10 cellular contexts compared by ENCODE assay signal in genomic region chr12:113461666-113462065, GRCh38. TPM values are rescaled to one million over a fixed set of nuclear protein-coding genes. Genes with fewer than 3 reads are reported as not detected.
A peak's percentile ranks its signal among the peaks of the same experiment; 100 is the strongest.
DNase-seq lines count a peak whose midpoint lies in the region; ATAC-seq and TF ChIP-seq lines count a peak whose summit lies in the region.
"Had no signal": no experiment of that assay in that cellular context is flagged by ENCODE, and none has a peak within 500 bp of the region (broad histone marks: within the 10 kb centered on the region; RNA-seq: fewer than 3 reads in every experiment).

No MANE protein-coding gene starts in this region.

- peaks cover 22% of the 10 kb centered on the region for H3K4me1 Mint-ChIP-seq in CD8-positive, alpha-beta T cell (ENCODE audit: low read depth)

- no peak for TF ChIP-seq POLR2A in heart left ventricle (IDR thresholded peaks at IDR 0.05)

- DNase-seq in CD8-positive, alpha-beta T cell, result no peak
- DNase-seq in HAP-1 (ENCODE audit: low spot score in 2 of 2), result peak; percentile 40 to 56
- DNase-seq in SHP77 (lab: John Stamatoyannopoulos, UW), result peak; percentile 64 to 73
- peak; percentile 79 for DNase-seq in iPS-NIHi7 (ENCODE audit: extremely low spot score)
- no peak for DNase-seq in stimulated activated CD4-positive, alpha-beta T cell treated with anti-CD3 and anti-CD28 coated beads, Interleukin-1b, Interleukin-23, amount 100 ng/mL, for 48 hours
- no peak for DNase-seq in medulla oblongata (ENCODE audit: extremely low spot score)
- DNase-seq in heart left ventricle, result no peak

- no peak for TF ChIP-seq CTCF in CD8-positive, alpha-beta T cell (IDR thresholded peaks at IDR 0.05)
- peak in 5 of 12 donors; percentile 13 to 34 (median 28) for TF ChIP-seq CTCF in heart left ventricle (IDR thresholded peaks at IDR 0.05)

- H3K27me3 Mint-ChIP-seq in CD8-positive, alpha-beta T cell (ENCODE audit: low read depth), result peaks cover 61% of the 10 kb centered on the region

- no peaks in the 10 kb centered on the region for H3K36me3 Mint-ChIP-seq in CD8-positive, alpha-beta T cell

- no peak overlapping the region for H3K4me3 ChIP-seq in CD8-positive, alpha-beta T cell (ENCODE audit: low read depth, low read length)
- no peak overlapping the region for H3K4me3 ChIP-seq in HAP-1
- H3K4me3 ChIP-seq in heart left ventricle, result no peak overlapping the region

- WGBS in heart left ventricle, 4 donors, result 17 to 32% (median 21%) methylated on average over 5 of the region's 5 CpGs

- in situ Hi-C loops in HAP-1 (cut with MboI; ENCODE audit: low sequenced_read_pairs), result no loop called here

- no peak overlapping the region for H3K27ac ChIP-seq in CD8-positive, alpha-beta T cell (ENCODE audit: low read depth, low read length)
- H3K27ac ChIP-seq in heart left ventricle, result no peak overlapping the region

- ATAC-seq in CD8-positive, alpha-beta T cell, result no peak
- ATAC-seq in HG03342 (IDR thresholded peaks at IDR 0.05; ENCODE audit: unreplicated experiment) (no peak), heart left ventricle (no peak)

- intact Hi-C loops in CD8-positive, alpha-beta T cell (cut with DNase I, micrococcal nuclease), result loop anchor here in 1 of 2 experiments (5.0 kb wide), 1 partner anchor 1046 kb away; no protein-coding TSS in a partner anchor
- intact Hi-C loops in heart left ventricle (cut with DNase I), result loop anchor here in 9 of 10 donors (1.0 to 5.0 kb wide), 4 partner anchors 449 to 451 kb away; no protein-coding TSS in a partner anchor

- no peaks in the 10 kb centered on the region for H3K36me3 ChIP-seq in CD8-positive, alpha-beta T cell (ENCODE audit: insufficient read depth, low read length)
- H3K36me3 ChIP-seq in HAP-1 (replicated peaks) (no peaks in the 10 kb centered on the region), heart left ventricle (no peaks in the 10 kb centered on the region)

- H3K9me3 Mint-ChIP-seq in CD8-positive, alpha-beta T cell, result no peaks in the 10 kb centered on the region
- H3K9me3 Mint-ChIP-seq: dendritic cell treated with granulocyte-macrophage colony-stimulating factor and Interleukin-4, amounts not matched to agents 40 ng/mL and 50 ng/mL, for 4 days had no signal

- POLR2A ChIA-PET in CD8-positive, alpha-beta T cell (lab: Charles Lee), result interaction anchor here (0.7 kb wide), 1 partner anchor 771 kb away, joined by 3 read pairs; no protein-coding TSS in a partner anchor

- no peak overlapping the region for H3K27ac Mint-ChIP-seq in CD8-positive, alpha-beta T cell
- H3K27ac Mint-ChIP-seq: dendritic cell treated with granulocyte-macrophage colony-stimulating factor and Interleukin-4, amounts not matched to agents 40 ng/mL and 50 ng/mL, for 4 days had no signal

- CTCF ChIA-PET in CD8-positive, alpha-beta T cell (lab: Charles Lee), result interaction anchor here (0.5 to 1.6 kb wide), 3 partner anchors 16 to 359 kb away, joined by 3 to 5 read pairs (median 3); no protein-coding TSS in a partner anchor

- peaks cover 15% of the 10 kb centered on the region for H3K27me3 ChIP-seq in CD8-positive, alpha-beta T cell (ENCODE audit: insufficient read depth, low read length)
- H3K27me3 ChIP-seq in HAP-1 (ENCODE audit: low read depth) (peaks cover 57% of the 10 kb centered on the region), heart left ventricle (peaks cover 40 to 91% (median 61%) of the 10 kb centered on the region in 9 donors)

- H3K9me3 ChIP-seq in CD8-positive, alpha-beta T cell (ENCODE audit: low read length), result no peaks in the 10 kb centered on the region
- no peaks in the 10 kb centered on the region for H3K9me3 ChIP-seq in HAP-1
- H3K9me3 ChIP-seq in heart left ventricle, result no peaks in the 10 kb centered on the region

- H3K4me1 ChIP-seq in CD8-positive, alpha-beta T cell (ENCODE audit: insufficient read depth, low read length), result peaks cover 22% of the 10 kb centered on the region
- no peaks in the 10 kb centered on the region for H3K4me1 ChIP-seq in HAP-1
- H3K4me1 ChIP-seq in heart left ventricle, result peaks cover 0 to 39% (median 27%) of the 10 kb centered on the region in 12 donors

- peak overlapping the region; percentile 1 for H3K4me3 Mint-ChIP-seq in CD8-positive, alpha-beta T cell

RNA-seq across cellular contexts. Expression of gene LHX5, which starts 10.0 kb away (rescaled TPM):
- not detected for total RNA-seq in CD8-positive, alpha-beta T cell
- total RNA-seq in heart left ventricle, result not detected
- not detected for polyA plus RNA-seq in heart left ventricle
- total RNA-seq: Right ventricle myocardium inferior had no signal

RNA-seq across cellular contexts. Expression of gene SDSL, which starts 39.5 kb away (rescaled TPM):
- total RNA-seq in CD8-positive, alpha-beta T cell, result not detected
- 10 to 100 TPM in 4 of 9 donors, 1 to 10 TPM in 5; 2.6 to 21.0 (median 7.9) TPM for total RNA-seq in heart left ventricle
- 1 to 10 TPM; 2.5 to 3.3 TPM for polyA plus RNA-seq in heart left ventricle

RNA-seq across cellular contexts. Expression of gene SDS, which starts 58.0 kb away (rescaled TPM):
- not detected for total RNA-seq in CD8-positive, alpha-beta T cell
- total RNA-seq in heart left ventricle, result 10 to 100 TPM in 1 of 9 donors, 1 to 10 TPM in 1, under 1 TPM in 2, not detected in 5; 0.28 to 10.5 (median 0.99) TPM
- polyA plus RNA-seq in heart left ventricle, result under 1 TPM in 1 of 2 donors, not detected in 1; 0.32 TPM
- total RNA-seq: Right ventricle myocardium inferior had no signal

Comparison
In these comparisons a context has a peak if more than half of its experiments do, and no peak if none do; other contexts are left out.
1. DNase-seq: peak in HAP-1 (2 of 2), SHP77 (2 of 2) and iPS-NIHi7 (single experiment); none in CD8-positive, alpha-beta T cell (0 of 7), stimulated activated CD4-positive, alpha-beta T cell treated with anti-CD3 and anti-CD28 coated beads, Interleukin-1b, Interleukin-23, amount 100 ng/mL, for 48 hours (single experiment), medulla oblongata (single experiment) and heart left ventricle (0 of 5).